Comparison of ENCODE assay signal across 9 cellular contexts in genomic region chr1:32900371-32900955, GRCh38. TPM values are rescaled to one million over a fixed set of nuclear protein-coding genes. Genes with fewer than 3 reads are reported as not detected.
DNase-seq lines count a peak whose midpoint lies in the region; ATAC-seq, FAIRE-seq and TF ChIP-seq lines count a peak whose summit lies in the region.
"Had no signal": no experiment of that assay in that cellular context is flagged by ENCODE, and none has a peak within 500 bp of the region (broad histone marks: within the 10 kb centered on the region; RNA-seq: fewer than 3 reads in every experiment).

No MANE protein-coding gene starts in this region.

- H3K27ac ChIP-seq in keratinocyte (ENCODE audit: control insufficient read depth, insufficient read depth, low read length): peak overlapping the region; percentile 42
- no peak overlapping the region for H3K27ac ChIP-seq in stomach smooth muscle (ENCODE audit: low read length)

- dilution Hi-C loops in keratinocyte (cut with MboI; ENCODE audit: extremely low pct_ligation_motif_present, low sequenced_read_pairs): no loop called here

- no peak for FAIRE-seq in keratinocyte (lab: Jason Lieb, UNC)

- peaks cover 32% of the 10 kb centered on the region for H3K4me1 ChIP-seq in keratinocyte (ENCODE audit: control insufficient read depth, extremely low read depth, insufficient read depth, low read length)
- H3K4me1 ChIP-seq in stomach smooth muscle (ENCODE audit: control insufficient read depth, insufficient read depth, low read length): peaks cover 13% of the 10 kb centered on the region

- H3K4me3 ChIP-seq in astrocyte of the cerebellum (ENCODE audit: low read depth, low read length) (peak overlapping the region; percentile 50), keratinocyte (ENCODE audit: control insufficient read depth in 2 of 3, extremely low read depth in 1 of 3, insufficient read depth in 2 of 3, low read depth in 1 of 3, low read length in 3 of 3) (peak overlapping the region; percentile 66 to 84 (median 83)), stomach smooth muscle (ENCODE audit: low read length in 2 of 2) (peak overlapping the region; percentile 75 to 80)

- peak overlapping the region; percentile 66 for H2AFZ ChIP-seq in keratinocyte (ENCODE audit: control insufficient read depth, low read length)

- TF ChIP-seq CTCF in astrocyte of the cerebellum (IDR thresholded peaks at IDR 0.05; ENCODE audit: low read depth, low read length, missing control alignments) (no peak), keratinocyte (optimal IDR thresholded peaks at IDR 0.05 in 1 of 3, IDR thresholded peaks at IDR 0.05 in 1 of 3, conservative IDR thresholded peaks at IDR 0.05 in 1 of 3; ENCODE audit: extremely low read depth in 1 of 3, insufficient read depth in 2 of 3, low read length in 3 of 3) (no peak)

- no peaks in the 10 kb centered on the region for H3K9me1 ChIP-seq in keratinocyte (ENCODE audit: control insufficient read depth, extremely low read depth, insufficient read depth, low read length)

- peak overlapping the region; percentile 90 for H3K4me2 ChIP-seq in keratinocyte (ENCODE audit: control insufficient read depth, extremely low read depth, insufficient read depth, low read depth, low read length)

- H3K9me3 ChIP-seq in keratinocyte (ENCODE audit: control insufficient read depth, low read depth, low read length) (no peaks in the 10 kb centered on the region), stomach smooth muscle (ENCODE audit: control insufficient read depth in 2 of 2, low read length in 2 of 2) (no peaks in the 10 kb centered on the region)

- H3K9ac ChIP-seq in keratinocyte (ENCODE audit: control insufficient read depth, extremely low read depth, insufficient read depth, low read length) (peak overlapping the region; percentile 84), stomach smooth muscle (ENCODE audit: low read length in 2 of 2) (peak overlapping the region; percentile 58 to 64)

- no peaks in the 10 kb centered on the region for H4K20me1 ChIP-seq in keratinocyte (ENCODE audit: control insufficient read depth, extremely low read depth, insufficient read depth, low read length)

- H3K36me3 ChIP-seq in keratinocyte (ENCODE audit: control insufficient read depth in 2 of 2, extremely low read depth in 1 of 2, insufficient read depth in 2 of 2, low read length in 2 of 2) (peaks cover 2 to 14% of the 10 kb centered on the region in 2 experiments), stomach smooth muscle (ENCODE audit: control insufficient read depth in 2 of 2, insufficient read depth in 2 of 2, low read length in 2 of 2) (peaks cover 0 to 2% of the 10 kb centered on the region in 2 donors)

- no peak for ATAC-seq in HG03457 (IDR thresholded peaks at IDR 0.05; ENCODE audit: unreplicated experiment)
- no peak for ATAC-seq in HG03442 (IDR thresholded peaks at IDR 0.05; ENCODE audit: unreplicated experiment)

- no peaks in the 10 kb centered on the region for H3K27me3 ChIP-seq in keratinocyte (ENCODE audit: control insufficient read depth, extremely low read depth, insufficient read depth, low read length)
- H3K27me3 ChIP-seq in stomach smooth muscle (ENCODE audit: control insufficient read depth in 1 of 2, insufficient read depth in 2 of 2, low read length in 2 of 2): peaks cover 2 to 3% of the 10 kb centered on the region in 2 donors

- in situ Hi-C loops in astrocyte of the cerebellum (cut with HindIII; ENCODE audit: low sequenced_read_pairs): no loop called here

- H3K79me2 ChIP-seq in keratinocyte (ENCODE audit: control insufficient read depth, insufficient read depth, low read length): peaks cover 9% of the 10 kb centered on the region

- DNase-seq in NCI-H1417 (lab: John Stamatoyannopoulos, UW): peak in 2 of 3 experiments; percentile 44 to 47
- DNase-seq in NCI-H1417 treated with DMSO at 0.1 percent for 48 hours (lab: John Stamatoyannopoulos, UW): no peak
- no peak for DNase-seq in astrocyte of the cerebellum (ENCODE audit: low read depth)
- no peak for DNase-seq in keratinocyte (ENCODE audit: low read depth, low spot score)
- DNase-seq in NCI-H1048 (lab: John Stamatoyannopoulos, UW): no peak
- DNase-seq: activated effector memory CD4-positive, alpha-beta T cell treated with Interleukin-2 at 50 U/mL for 16 hours had no signal

RNA-seq across cellular contexts. Expression of gene TMEM54, which starts 0.7 kb away (rescaled TPM):
- polyA plus RNA-seq in keratinocyte: 59.4 to 125 TPM (median 109 TPM) in 3 replicates
- 26.0 TPM for polyA plus RNA-seq in keratinocyte (2011; ENCODE audit: low read depth)
- polyA plus RNA-seq in keratinocyte (2011; cell fraction: cytosol; rRNA removed): 129 and 227 TPM in 2 replicates
- 39.2 and 55.8 TPM in 2 replicates for polyA plus RNA-seq in keratinocyte (2011; cell fraction: nucleus; rRNA removed)
- polyA plus RNA-seq in keratinocyte (2012; ENCODE audit: low replicate concordance): 133 and 154 TPM in 2 replicates
- 109 to 222 TPM (median 141 TPM) in 3 replicates for polyA minus RNA-seq in keratinocyte
- polyA minus RNA-seq in keratinocyte (2011; cell fraction: cytosol; rRNA and poly(A)+ RNA removed): 141 TPM
- polyA minus RNA-seq in keratinocyte (2011; cell fraction: nucleus; rRNA and poly(A)+ RNA removed): 17.9 and 19.2 TPM in 2 replicates

RNA-seq across cellular contexts. Expression of gene HPCA, which starts 14.2 kb away (rescaled TPM):
- not detected in 3 replicates for polyA plus RNA-seq in keratinocyte
- polyA plus RNA-seq in keratinocyte (2011; ENCODE audit: low read depth): not detected
- not detected in 2 replicates for polyA plus RNA-seq in keratinocyte (2011; cell fraction: cytosol; rRNA removed)
- not detected in 2 replicates for polyA plus RNA-seq in keratinocyte (2011; cell fraction: nucleus; rRNA removed)
- polyA plus RNA-seq in keratinocyte (2012; ENCODE audit: low replicate concordance): 0.44 and 1.1 TPM in 2 replicates
- polyA minus RNA-seq in keratinocyte: not detected in 3 replicates
- not detected for polyA minus RNA-seq in keratinocyte (2011; cell fraction: cytosol; rRNA and poly(A)+ RNA removed)
- not detected in 2 replicates for polyA minus RNA-seq in keratinocyte (2011; cell fraction: nucleus; rRNA and poly(A)+ RNA removed)

RNA-seq across cellular contexts. Expression of gene FNDC5, which starts 29.8 kb away (rescaled TPM):
- polyA plus RNA-seq in keratinocyte: not detected in 3 replicates
- polyA plus RNA-seq in keratinocyte (2011; ENCODE audit: low read depth): not detected
- polyA plus RNA-seq in keratinocyte (2011; cell fraction: cytosol; rRNA removed): not detected in 2 replicates
- polyA plus RNA-seq in keratinocyte (2011; cell fraction: nucleus; rRNA removed): not detected in 2 replicates
- 0.21 TPM in 1 of 2 replicates, not detected in the other for polyA plus RNA-seq in keratinocyte (2012; ENCODE audit: low replicate concordance)
- not detected in 3 replicates for polyA minus RNA-seq in keratinocyte
- polyA minus RNA-seq in keratinocyte (2011; cell fraction: cytosol; rRNA and poly(A)+ RNA removed): not detected
- not detected in 2 replicates for polyA minus RNA-seq in keratinocyte (2011; cell fraction: nucleus; rRNA and poly(A)+ RNA removed)

Comparison
In these comparisons a context has a peak if more than half of its experiments do, and no peak if none do; other contexts are left out.
1. DNase-seq: peak in NCI-H1417 (2 of 3); none in NCI-H1417 treated with DMSO at 0.1 percent for 48 hours (single experiment), astrocyte of the cerebellum (single experiment), keratinocyte (single experiment) and NCI-H1048 (single experiment).
2. Peak in every context shown above with its lines, with median percentiles within 50 percentile points of each other: H3K4me3 ChIP-seq.